13 cellular contexts compared by ENCODE assay signal in genomic region chr11:403761-404431, GRCh38. TPM values are rescaled to one million over a fixed set of nuclear protein-coding genes. Genes with fewer than 3 reads are reported as not detected.
"Had no signal": no experiment of that assay in that cellular context is flagged by ENCODE, and none has a peak within 500 bp of the region (broad histone marks: within the 10 kb centered on the region; RNA-seq: fewer than 3 reads in every experiment).

No MANE protein-coding gene starts in this region.

- H3K9me3 Mint-ChIP-seq: activated T-helper 1 cell treated with anti-CD3 and anti-CD28 coated beads, Interleukin-12 subunit alpha, Interleukin-12 subunit beta, Interleukin-2, Interleukin-4 antibody, amounts not matched to agents 30 ng/mL and 10 ng/mL and 1 ng/mL, durations not matched to agents 14 hours and 24 hours and 36 hours; neural crest cell had no signal

- H3K27ac Mint-ChIP-seq: activated T-helper 1 cell treated with anti-CD3 and anti-CD28 coated beads, Interleukin-12 subunit alpha, Interleukin-12 subunit beta, Interleukin-2, Interleukin-4 antibody, amounts not matched to agents 30 ng/mL and 10 ng/mL and 1 ng/mL, durations not matched to agents 14 hours and 24 hours and 36 hours had no signal

- H3K27me3 ChIP-seq: left lung, ovary had no signal

- H3K27ac ChIP-seq: dorsolateral prefrontal cortex, gastroesophageal sphincter, left lung, ovary had no signal

- H3K4me3 Mint-ChIP-seq: activated T-helper 1 cell treated with anti-CD3 and anti-CD28 coated beads, Interleukin-12 subunit alpha, Interleukin-12 subunit beta, Interleukin-2, Interleukin-4 antibody, amounts not matched to agents 30 ng/mL and 10 ng/mL and 1 ng/mL, durations not matched to agents 14 hours and 24 hours and 36 hours; neural crest cell had no signal

- H3K9me3 ChIP-seq: gastroesophageal sphincter, ovary had no signal

- H3K36me3 ChIP-seq: gastroesophageal sphincter, ovary had no signal

- H3K4me1 Mint-ChIP-seq: neural crest cell had no signal

- H3K4me3 ChIP-seq: dorsolateral prefrontal cortex, gastroesophageal sphincter, left lung, ovary had no signal

- DNase-seq: activated CD4-positive, alpha-beta T cell treated with anti-CD3 and anti-CD28 coated beads for 4 hours; activated CD8-positive, alpha-beta memory T cell treated with anti-CD3 and anti-CD28 coated beads, Interleukin-2, amount 50 U/mL, for 48 hours; dorsolateral prefrontal cortex; islet precursor cell; stimulated activated CD4-positive, alpha-beta T cell treated with anti-CD3 and anti-CD28 coated beads, Interleukin-12 subunit alpha, Interleukin-12 subunit beta, amount 100 ng/mL, for 4 hours; stimulated activated CD4-positive, alpha-beta T cell treated with anti-CD3 and anti-CD28 coated beads, Interleukin-2, amount 100 ng/mL, for 24 hours had no signal

- ATAC-seq: gastroesophageal sphincter, left lung had no signal

RNA-seq across cellular contexts. Expression of gene PKP3, which starts 9.9 kb away (rescaled TPM):
- total RNA-seq: activated T-helper 1 cell treated with anti-CD3 and anti-CD28 coated beads, Interleukin-12 subunit alpha, Interleukin-12 subunit beta, Interleukin-2, Interleukin-4 antibody, amounts not matched to agents 30 ng/mL and 10 ng/mL and 1 ng/mL, durations not matched to agents 14 hours and 24 hours and 36 hours; T-helper 1 cell treated with Interleukin-12 subunit alpha and Interleukin-12 subunit beta and Interleukin-4 antibody, amounts not matched to agents 30 ng/mL and 1 ng/mL, for 36 hours had no signal

RNA-seq across cellular contexts. Expression of gene B4GALNT4, which starts 34.6 kb away (rescaled TPM):
- total RNA-seq: mesenteric fat pad had no signal

RNA-seq across cellular contexts. Expression of gene ANO9, which starts 37.9 kb away (rescaled TPM):
- total RNA-seq: neural crest cell had no signal
